In the genomic region with DNA sequence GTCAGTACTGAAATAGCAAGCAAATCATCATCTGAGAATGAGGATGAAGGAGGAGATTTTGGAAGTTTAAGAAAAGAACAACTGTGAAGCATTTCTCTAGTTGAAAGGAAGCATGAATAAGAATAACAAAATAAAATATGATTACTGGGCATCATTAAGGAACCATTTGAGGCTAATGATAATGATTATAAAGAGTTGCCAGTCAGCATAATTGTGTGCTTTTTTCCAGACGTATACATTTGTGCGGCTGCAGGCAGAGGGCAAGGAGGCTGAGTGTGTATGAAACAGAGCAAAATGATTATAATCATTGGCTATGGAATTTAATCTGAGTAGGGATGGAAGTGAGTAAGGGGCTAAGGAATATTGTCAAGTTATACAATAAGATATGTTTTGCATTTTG, we compare ENCODE assay signal across 27 cellular contexts.
"Had no signal": no experiment of that assay in that cellular context is flagged by ENCODE, and none has a peak within 500 bp of the region (broad histone marks: within the 10 kb centered on the region; RNA-seq: fewer than 3 reads in every experiment).

No MANE protein-coding gene starts in this region.

- H3K27ac ChIP-seq: stomach, suprapubic skin, testis, thoracic aorta, thyroid gland, tibial artery, tibial nerve, transverse colon, upper lobe of left lung, upper lobe of right lung, uterus, vagina had no signal

- H3K4me1 ChIP-seq: suprapubic skin, testis, thyroid gland, tibial artery, tibial nerve, transverse colon, upper lobe of left lung, upper lobe of right lung, uterus, vagina had no signal

- FAIRE-seq: urothelium cell line had no signal

- H3K4me3 ChIP-seq: stomach, suprapubic skin, testis, thoracic aorta, thyroid gland, tibial artery, tibial nerve, transverse colon, upper lobe of left lung, upper lobe of right lung, uterus, vagina had no signal

- H3K9me3 ChIP-seq: suprapubic skin, testis, thoracic aorta, thyroid gland, tibial artery, transverse colon, upper lobe of left lung, upper lobe of right lung, uterus, vagina had no signal

- H3K27me3 ChIP-seq: stomach, suprapubic skin, testis, thyroid gland, tibial artery, tibial nerve, transverse colon, upper lobe of left lung, upper lobe of right lung, uterus, vagina had no signal

- H3K36me3 ChIP-seq: stomach, suprapubic skin, thoracic aorta, thyroid gland, tibial artery, tibial nerve, transverse colon, upper lobe of left lung, upper lobe of right lung, uterus, vagina had no signal

- ATAC-seq: stimulated activated effector memory CD8-positive, alpha-beta T cell treated with anti-CD3 and anti-CD28 coated beads, Interleukin-12 subunit alpha, Interleukin-12 subunit beta, amount 100 ng/mL, for 72 hours; stimulated activated memory B cell treated with anti-CD40 and anti-IgM and Interleukin-4, amounts not matched to agents 10 μg/mL and 1 μg/mL and 100 μg/mL, for 72 hours; stimulated activated naive B cell treated with anti-CD40 and anti-IgM and Interleukin-4, amounts not matched to agents 10 μg/mL and 1 μg/mL and 100 μg/mL, for 72 hours; stimulated activated naive CD8-positive, alpha-beta T cell treated with anti-CD3 and anti-CD28 coated beads, Interleukin-15, amount 100 ng/mL, for 72 hours; stimulated activated naive CD8-positive, alpha-beta T cell treated with anti-CD3 and anti-CD28 coated beads, Interleukin-15, Interleukin-2, amounts not matched to agents 100 U/mL and 50 U/mL, for 24 hours; upper lobe of right lung had no signal

- DNase-seq: stimulated activated CD4-positive, alpha-beta T cell treated with anti-CD3 and anti-CD28 coated beads, Interleukin-2, amount 100 ng/mL, for 48 hours; stimulated activated CD4-positive, alpha-beta T cell treated with anti-CD3 and anti-CD28 coated beads, Interleukin-4, amount 100 ng/mL, for 1 hour; stimulated activated CD4-positive, alpha-beta T cell treated with anti-CD3 and anti-CD28 coated beads, Interleukin-4, amount 100 ng/mL, for 24 hours; stimulated activated CD4-positive, alpha-beta T cell treated with anti-CD3 and anti-CD28 coated beads, Interleukin-4, amount 100 ng/mL, for 4 hours; stimulated activated CD8-positive, alpha-beta memory T cell treated with anti-CD3 and anti-CD28 coated beads, Interleukin-4, amount 100 ng/mL, for 48 hours; stimulated activated naive B cell treated with anti-CD40 and anti-IgM and Interleukin-4, amounts not matched to agents 10 μg/mL and 1 μg/mL and 100 μg/mL, for 72 hours; stimulated activated naive CD4-positive, alpha-beta T cell; stimulated activated naive CD4-positive, alpha-beta T cell treated with Interleukin-2 at 50 U/mL for 16 hours; stimulated activated naive CD8-positive, alpha-beta T cell treated with anti-CD3 and anti-CD28 coated beads, Interleukin-15, amount 100 ng/mL, for 72 hours; stimulated activated naive CD8-positive, alpha-beta T cell treated with anti-CD3 and anti-CD28 coated beads, Interleukin-15, Interleukin-2, amounts not matched to agents 100 U/mL and 50 U/mL, for 24 hours; stomach; substantia nigra; testis; thyroid gland; tibial artery; transverse colon; trophoblast cell; upper lobe of left lung; upper lobe of right lung; uterus had no signal
